ENCODE assay signal across 8 cellular contexts in genomic region chr18:48663931-48664847, GRCh38.
DNase-seq lines count a peak whose midpoint lies in the region; ATAC-seq, FAIRE-seq and TF ChIP-seq lines count a peak whose summit lies in the region.

No MANE protein-coding gene starts in this region.

- CTCF ChIA-PET in A549 (lab: Yijun Ruan, JAX): interaction anchor here (0.7 to 3.7 kb wide), 20 partner anchors 15 to 196 kb away, joined by 3 to 49 read pairs (median 4); no protein-coding TSS in a partner anchor
- CTCF ChIA-PET in OCI-LY7 (lab: Charles Lee; ENCODE audit: unreplicated experiment): no interaction called here

- ATAC-seq in A549 (peak; percentile 32 to 69; a peak in 4 of 6 replicates), omental fat pad (ENCODE audit: low FRiP score) (peak; percentile 55), GM18907 (IDR thresholded peaks at IDR 0.05; ENCODE audit: unreplicated experiment) (no peak)
- ATAC-seq in activated T-helper 17 cell treated with anti-CD3 and anti-CD28 coated beads, Interleukin-2, amount 50 U/mL, for 72 hours (replicated peaks): peak; percentile 38

- TF ChIP-seq CTCF in A549 (IDR thresholded peaks at IDR 0.05) (peak; percentile 59), OCI-LY7 (conservative IDR thresholded peaks at IDR 0.05; ENCODE audit: low read length) (peak; percentile 75), omental fat pad (IDR thresholded peaks at IDR 0.05) (peak in 1 of 3 donors; percentile 58)

- TF ChIP-seq RAD21 in A549 (conservative IDR thresholded peaks at IDR 0.05 in 1 of 2, IDR thresholded peaks at IDR 0.05 in 1 of 2): peak; percentile 74 to 76

- no peaks in the 10 kb centered on the region for H3K27me3 Mint-ChIP-seq in activated T-helper 17 cell treated with anti-CD3 and anti-CD28 coated beads, Interleukin-2, amount 50 U/mL, for 72 hours

- H3K79me2 ChIP-seq in OCI-LY7 (ENCODE audit: insufficient read depth, low read depth, low read length): no peaks in the 10 kb centered on the region

- H3K4me1 ChIP-seq in A549 (peaks cover 43% of the 10 kb centered on the region), OCI-LY7 (ENCODE audit: insufficient read depth, low read length, poor library complexity, severe bottlenecking) (peaks cover 6% of the 10 kb centered on the region)

- FAIRE-seq in A549 (lab: Jason Lieb, UNC) (no peak), GM12892 (lab: Jason Lieb, UNC) (peak; percentile 85), frontal cortex (lab: Jason Lieb, UNC) (no peak), urothelium cell line (lab: Jason Lieb, UNC) (no peak)

- H3K4me2 ChIP-seq in A549 (no peak overlapping the region), OCI-LY7 (ENCODE audit: low read length) (no peak overlapping the region)

- H3K27ac ChIP-seq in A549 (peak overlapping the region; percentile 17 to 80; a peak in 3 of 6 replicates), OCI-LY7 (ENCODE audit: low read depth, low read length, poor library complexity, severe bottlenecking) (no peak overlapping the region)

- TF ChIP-seq POLR2A in A549 (IDR thresholded peaks at IDR 0.05; ENCODE audit: low read length): no peak
- TF ChIP-seq POLR2A in GM12892 (IDR thresholded peaks at IDR 0.05; ENCODE audit: low read depth, low read length): no peak

- WGBS in A549 (ENCODE audit: missing lambda C conversion rate): 60% methylated on average over 18 of the region's 29 CpGs

- no peak overlapping the region for H3K27ac Mint-ChIP-seq in activated T-helper 17 cell treated with anti-CD3 and anti-CD28 coated beads, Interleukin-2, amount 50 U/mL, for 72 hours

- H3K9me3 Mint-ChIP-seq in activated T-helper 17 cell treated with anti-CD3 and anti-CD28 coated beads, Interleukin-2, amount 50 U/mL, for 72 hours: no peaks in the 10 kb centered on the region

- peak; percentile 39 to 60 for DNase-seq in A549 (ENCODE audit: low read depth in 1 of 2, low spot score in 1 of 2)
- peak; percentile 75 for DNase-seq in GM12892 (ENCODE audit: insufficient read length)
- DNase-seq in OCI-LY7 (ENCODE audit: low spot score): peak; percentile 25
- DNase-seq in frontal cortex (ENCODE audit: low spot score in 2 of 2): peak; percentile 59 to 81
- peak; percentile 68 for DNase-seq in omental fat pad (ENCODE audit: low spot score)
- DNase-seq in urothelium cell line (ENCODE audit: low spot score): peak; percentile 70

- H3K4me1 Mint-ChIP-seq in activated T-helper 17 cell treated with anti-CD3 and anti-CD28 coated beads, Interleukin-2, amount 50 U/mL, for 72 hours: no peaks in the 10 kb centered on the region

- intact Hi-C loops in OCI-LY7 (cut with micrococcal nuclease; ENCODE audit: unreplicated experiment): loop anchor here (1.0 kb wide), 1 partner anchor 188 kb away; no protein-coding TSS in a partner anchor

- H3K36me3 ChIP-seq in OCI-LY7 (ENCODE audit: insufficient read depth, low read length): no peaks in the 10 kb centered on the region

- POLR2A ChIA-PET in A549 (lab: Yijun Ruan, JAX): no interaction called here
- POLR2A ChIA-PET in OCI-LY7 (lab: Charles Lee): no interaction called here

- H3K9me3 ChIP-seq in A549 (no peaks in the 10 kb centered on the region), OCI-LY7 (ENCODE audit: low read length) (no peaks in the 10 kb centered on the region)

- H2AFZ ChIP-seq in OCI-LY7 (ENCODE audit: low read length): no peak overlapping the region

- H3K4me3 Mint-ChIP-seq in activated T-helper 17 cell treated with anti-CD3 and anti-CD28 coated beads, Interleukin-2, amount 50 U/mL, for 72 hours: no peak overlapping the region

- no peaks in the 10 kb centered on the region for H3K36me3 Mint-ChIP-seq in activated T-helper 17 cell treated with anti-CD3 and anti-CD28 coated beads, Interleukin-2, amount 50 U/mL, for 72 hours (ENCODE audit: low read depth)

- no peak for TF ChIP-seq EP300 in A549 (IDR thresholded peaks at IDR 0.05)

- BruUV-seq in OCI-LY7 (replicated peaks; lab: Mats Ljungman, UMichigan): no TSS peak

- no peak overlapping the region for H3K4me3 ChIP-seq in A549
- H3K4me3 ChIP-seq in OCI-LY7 (ENCODE audit: low read depth, low read length, poor library complexity, severe bottlenecking): no peak overlapping the region

- H3K9me2 ChIP-seq in OCI-LY7 (ENCODE audit: insufficient read depth, low read length): no peaks in the 10 kb centered on the region

- no peaks in the 10 kb centered on the region for H4K20me1 ChIP-seq in OCI-LY7 (ENCODE audit: insufficient read depth, low read length)

TF ChIP-seq in A549, 52 proteins besides CTCF, POLR2A, EP300 and RAD21:
- TF ChIP-seq HEYL (CRISPR knock-in tag; IDR thresholded peaks at IDR 0.05) (no peak), BCL3 (IDR thresholded peaks at IDR 0.05) (no peak), CBX2 (IDR thresholded peaks at IDR 0.05; ENCODE audit: borderline replicate concordance, low read depth) (no peak), SMC3 (IDR thresholded peaks at IDR 0.05) (peak; percentile 77), KDM1A (IDR thresholded peaks at IDR 0.05; ENCODE audit: low read depth) (no peak)

Comparison
In these comparisons a context has a peak if more than half of its experiments do, and no peak if none do; other contexts are left out.
1. DNase-seq: peak in every context shown above with its lines; median percentile 75 in GM12892; 70 in frontal cortex; 70 in urothelium cell line; 68 in omental fat pad; 50 in A549; 25 in OCI-LY7.